1 cellular context compared by ENCODE assay signal in genomic region chr2:101255501-101255900, GRCh38.
TF ChIP-seq lines count a peak whose summit lies in the region.

No MANE protein-coding gene starts in this region.

TF ChIP-seq in H1, 55 proteins besides CTCF, POLR2A, EP300 and RAD21:
- TF ChIP-seq FOSL1 (IDR thresholded peaks at IDR 0.05; ENCODE audit: insufficient read depth, low read depth, low read length) (no peak), CEBPB (IDR thresholded peaks at IDR 0.05; ENCODE audit: low read depth, low read length) (peak; percentile 50; the same call in 1 of the 2 replicates)
